ENCODE assay signal across 8 cellular contexts in the genomic region with DNA sequence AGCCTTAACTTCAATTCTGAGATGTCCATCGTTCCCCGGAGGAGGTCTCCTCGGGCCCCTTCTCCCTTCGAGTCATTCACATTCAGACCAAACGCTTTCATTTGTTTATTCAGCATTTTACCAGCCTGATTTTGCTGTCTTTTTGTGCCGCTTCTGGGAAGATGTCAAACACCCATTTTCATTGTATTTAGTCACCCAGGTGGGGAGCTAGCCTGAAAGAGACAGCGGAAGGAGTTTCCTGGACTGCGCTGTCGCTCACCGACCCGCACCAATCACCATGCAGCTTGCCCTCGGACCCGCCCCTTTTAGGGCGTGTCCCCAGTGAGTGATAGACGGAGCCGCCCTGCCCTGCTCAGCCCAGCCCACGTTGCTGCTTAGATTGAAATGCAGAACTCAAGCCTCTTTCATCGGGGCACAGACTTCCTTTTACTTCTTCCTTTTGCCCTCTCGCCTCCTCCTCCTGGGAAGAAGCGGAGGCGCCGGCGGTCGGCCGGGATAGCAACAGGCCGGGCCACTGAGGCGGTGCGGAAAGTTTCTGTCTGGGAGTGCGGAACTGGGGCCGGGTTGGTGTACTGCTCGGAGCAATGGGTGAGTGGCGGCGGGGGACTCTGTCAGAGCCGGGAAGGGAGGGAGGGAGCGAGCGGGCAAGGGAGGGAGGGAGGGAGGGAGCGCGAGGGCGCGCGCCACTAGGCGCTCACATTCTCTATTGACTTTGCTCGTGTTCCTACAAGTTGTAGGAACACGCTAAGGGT. TPM values are rescaled to one million over a fixed set of nuclear protein-coding genes. Genes with fewer than 3 reads are reported as not detected.
DNase-seq lines count a peak whose midpoint lies in the region; ATAC-seq and TF ChIP-seq lines count a peak whose summit lies in the region.

A gene (plus strand): TSS at position 355 of the 752 bp plus-strand sequence. CDS start 230 bp downstream, at position 585.

- peak; percentile 89 for DNase-seq in DMS53 treated with DMSO at 0.1 percent for 48 hours (lab: John Stamatoyannopoulos, UW; ENCODE audit: unreplicated experiment)
- peak; percentile 93 for DNase-seq in LoVo (ENCODE audit: low spot score)
- DNase-seq in RWPE2 (ENCODE audit: low spot score) = peak; percentile 96
- DNase-seq in dedifferentiated amniotic fluid mesenchymal stem cell (ENCODE audit: extremely low spot score) = peak; percentile 96
- DNase-seq in lower lobe of right lung = peak; percentile 82
- peak; percentile 93 for DNase-seq in testis
- DNase-seq in middle frontal gyrus (ENCODE audit: extremely low spot score, low spot score) = no peak

- H3K36me3 ChIP-seq in RWPE2 (ENCODE audit: low read depth) (peaks cover 15% of the 10 kb centered on the region), lower lobe of right lung (no peaks in the 10 kb centered on the region), testis (ENCODE audit: low read depth, missing control alignments) (no peaks in the 10 kb centered on the region)

- H3K4me3 ChIP-seq in RWPE2 (ENCODE audit: severe bottlenecking) = peak within 1 kb of the TSS; percentile 51
- H3K4me3 ChIP-seq in lower lobe of right lung = peak within 1 kb of the TSS; percentile 43
- peak within 1 kb of the TSS; percentile 26 to 40 for H3K4me3 ChIP-seq in testis

- H3K4me1 ChIP-seq in RWPE2 (ENCODE audit: insufficient read depth, poor library complexity, severe bottlenecking) (no peaks in the 10 kb centered on the region), lower lobe of right lung (peaks cover 70% of the 10 kb centered on the region), testis (peaks cover 17% of the 10 kb centered on the region)

- H3K27ac ChIP-seq in RWPE2 (ENCODE audit: poor library complexity, severe bottlenecking) (peak within 1 kb of the TSS; percentile 40), lower lobe of right lung (no peak within 1 kb of the TSS), testis (no peak within 1 kb of the TSS)

- WGBS in testis, 2 donors = 2% methylated on average over 24 to 44 of the region's 44 CpGs

- intact Hi-C loops in lower lobe of right lung (cut with DNase I) (no loop called here), testis (cut with DNase I; ENCODE audit: low total_unique reads) (no loop called here)

- no peaks in the 10 kb centered on the region for H3K9me3 ChIP-seq in RWPE2 (ENCODE audit: severe bottlenecking)
- H3K9me3 ChIP-seq in lower lobe of right lung = no peaks in the 10 kb centered on the region
- H3K9me3 ChIP-seq in testis = no peaks in the 10 kb centered on the region

- TF ChIP-seq POLR2A in testis (IDR thresholded peaks at IDR 0.05) = no peak

- ATAC-seq in GM21529 (IDR thresholded peaks at IDR 0.05; ENCODE audit: unreplicated experiment) (peak; percentile 70), RWPE2 (ENCODE audit: low read depth) (peak; percentile 91), lower lobe of right lung (peak; percentile 92 to 94)

- H3K27me3 ChIP-seq in RWPE2 (ENCODE audit: insufficient read depth, poor library complexity, severe bottlenecking) = peaks cover 11% of the 10 kb centered on the region
- peaks cover 99% of the 10 kb centered on the region for H3K27me3 ChIP-seq in lower lobe of right lung (ENCODE audit: low read depth)
- peaks cover 4% of the 10 kb centered on the region for H3K27me3 ChIP-seq in testis

- no peak for TF ChIP-seq CTCF in RWPE2 (IDR thresholded peaks at IDR 0.05; ENCODE audit: poor library complexity, severe bottlenecking)
- TF ChIP-seq CTCF in lower lobe of right lung (IDR thresholded peaks at IDR 0.05) = no peak
- no peak for TF ChIP-seq CTCF in testis (IDR thresholded peaks at IDR 0.05)

RNA-seq across cellular contexts. Expression of the gene that starts here (rescaled TPM):
- total RNA-seq in lower lobe of right lung (1.0 TPM), testis (under 1 TPM; 0.50 to 0.87 TPM)
- 0.13 TPM for polyA plus RNA-seq in testis (ENCODE audit: insufficient read depth, low read depth, low replicate concordance)

Comparison
In these comparisons a context has a peak if more than half of its experiments do, and no peak if none do; other contexts are left out.
1. Peak in DNase-seq and H3K4me3 ChIP-seq in testis; RNA of the gene not detected or under 1 TPM.